ENCODE assay signal across 8 cellular contexts in the genomic region with DNA sequence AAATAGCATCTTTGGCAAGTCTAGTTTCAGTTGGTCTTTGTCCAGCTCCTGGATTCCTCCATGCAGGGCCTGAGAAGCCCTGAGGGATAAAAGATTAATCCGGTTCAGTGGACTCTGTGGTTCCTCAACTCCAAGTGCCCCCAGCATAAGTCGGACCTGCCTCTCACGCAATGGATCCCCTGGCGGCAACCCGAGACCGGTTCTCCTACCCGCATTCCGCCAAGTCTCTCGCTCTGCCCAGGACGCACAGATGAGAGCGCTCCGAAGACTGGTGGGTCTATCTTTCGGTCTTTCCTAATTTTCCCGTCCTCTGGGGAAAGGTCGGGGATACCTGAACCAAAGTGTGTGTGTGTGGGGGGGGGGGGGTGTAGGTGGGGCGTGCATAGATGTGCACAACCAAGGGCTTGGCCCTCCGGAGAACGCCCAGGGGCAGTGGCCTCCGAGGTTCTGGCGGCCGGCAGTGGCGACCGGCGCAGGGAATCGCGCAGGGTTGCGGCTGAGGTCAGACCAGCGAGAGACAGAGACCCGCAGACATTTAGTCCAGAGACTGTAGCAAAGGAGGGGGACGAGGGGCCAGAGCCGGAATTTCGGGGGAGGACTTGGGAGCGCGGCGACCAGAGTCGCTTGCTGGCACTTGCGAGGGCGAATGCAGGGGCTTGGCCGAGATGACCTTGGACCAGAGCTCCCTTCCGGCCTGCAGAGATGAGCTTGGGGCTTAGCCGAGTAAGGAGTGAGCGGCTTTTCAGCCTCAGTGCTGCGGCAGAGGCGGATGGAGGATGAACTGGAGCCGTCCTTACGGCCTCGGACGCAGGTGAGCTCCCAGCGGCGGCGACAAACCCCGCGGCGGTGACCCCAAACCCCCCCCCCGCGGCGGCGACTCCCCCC. TPM values are rescaled to one million over a fixed set of nuclear protein-coding genes. Genes with fewer than 3 reads are reported as not detected.
DNase-seq lines count a peak whose midpoint lies in the region; ATAC-seq, FAIRE-seq and TF ChIP-seq lines count a peak whose summit lies in the region.

No MANE protein-coding gene starts in this region.

- H4K20me1 ChIP-seq in BLaER1: no peaks in the 10 kb centered on the region

- H3K27ac ChIP-seq in BLaER1 (peak overlapping the region; percentile 91), small intestine (ENCODE audit: low read depth in 1 of 2, low read length in 1 of 2) (peak overlapping the region; percentile 6 to 93)

- peak overlapping the region; percentile 81 for H3K4me3 ChIP-seq in BLaER1
- peak overlapping the region; percentile 61 to 65 for H3K4me3 ChIP-seq in small intestine (ENCODE audit: low read depth in 1 of 2, low read length in 2 of 2)

- H3K27me3 ChIP-seq in BLaER1: no peaks in the 10 kb centered on the region
- H3K27me3 ChIP-seq in small intestine (ENCODE audit: control insufficient read depth in 2 of 2, insufficient read depth in 2 of 2, low read length in 2 of 2): no peaks in the 10 kb centered on the region

- DNase-seq in NCI-H82 (lab: John Stamatoyannopoulos, UW) (peak; percentile 85), MCF 10A (ENCODE audit: unreplicated experiment) (no peak), inferior parietal cortex (ENCODE audit: extremely low spot score) (peak; percentile 51), small intestine (peak; percentile 31), GDM1 (lab: John Stamatoyannopoulos, UW) (no peak)

- TF ChIP-seq CTCF in MCF 10A (IDR thresholded peaks at IDR 0.05; ENCODE audit: unreplicated experiment): no peak

- POLR2A ChIA-PET in MCF 10A (lab: Yijun Ruan, JAX): interaction anchor here (0.6 to 3.5 kb wide), 18 partner anchors 7 to 283 kb away, joined by 3 to 30 read pairs (median 3); a partner anchor contains a TSS

- intact Hi-C loops in MCF 10A (cut with micrococcal nuclease): no loop called here

- CTCF ChIA-PET in MCF 10A (lab: Yijun Ruan, JAX): interaction anchor here (0.8 to 4.3 kb wide), 6 partner anchors 8 to 332 kb away, joined by 3 to 29 read pairs (median 4); no protein-coding TSS in a partner anchor

- no peaks in the 10 kb centered on the region for H3K36me3 Mint-ChIP-seq in MCF 10A (ENCODE audit: insufficient read depth, unreplicated experiment)

- no peak for TF ChIP-seq POLR2A in GM18505 (IDR thresholded peaks at IDR 0.05; ENCODE audit: borderline replicate concordance, extremely low read depth, insufficient read depth, insufficient read length)

- H3K4me1 ChIP-seq in BLaER1: peaks cover 24% of the 10 kb centered on the region
- peaks cover 0 to 2% of the 10 kb centered on the region in 2 donors for H3K4me1 ChIP-seq in small intestine (ENCODE audit: control insufficient read depth in 2 of 2, insufficient read depth in 1 of 2, low read depth in 1 of 2, low read length in 1 of 2)

- peak; percentile 35 for ATAC-seq in GM18505 (IDR thresholded peaks at IDR 0.05; ENCODE audit: unreplicated experiment)
- peak; percentile 31 for ATAC-seq in HG02973 (IDR thresholded peaks at IDR 0.05; ENCODE audit: unreplicated experiment)

- 1 to 3% (median 2%) methylated on average over 48 to 58 of the region's 58 CpGs for WGBS in small intestine, 3 donors

- peak overlapping the region; percentile 89 for H3K9ac ChIP-seq in BLaER1

- H3K36me3 ChIP-seq in BLaER1 (no peaks in the 10 kb centered on the region), small intestine (ENCODE audit: control insufficient read depth in 2 of 2, insufficient read depth in 2 of 2, low read length in 2 of 2) (no peaks in the 10 kb centered on the region)

- H3K27me3 Mint-ChIP-seq in MCF 10A (ENCODE audit: insufficient read depth, unreplicated experiment): no peaks in the 10 kb centered on the region

- no TSS peak for BruUV-seq in MCF 10A (replicated peaks; lab: Mats Ljungman, UMichigan)

- H3K4me1 Mint-ChIP-seq in MCF 10A (ENCODE audit: insufficient read depth, unreplicated experiment): peaks cover 8% of the 10 kb centered on the region

- H3K4me3 Mint-ChIP-seq in MCF 10A (ENCODE audit: unreplicated experiment): peak overlapping the region; percentile 77

- H3K9me3 Mint-ChIP-seq in MCF 10A (ENCODE audit: unreplicated experiment): no peaks in the 10 kb centered on the region

- H3K4me2 ChIP-seq in BLaER1: peak overlapping the region; percentile 99

- no peak for FAIRE-seq in small intestine (lab: Jason Lieb, UNC)

- H3K9me3 ChIP-seq in BLaER1 (no peaks in the 10 kb centered on the region), small intestine (ENCODE audit: control insufficient read depth, low read depth) (no peaks in the 10 kb centered on the region)

- peak overlapping the region; percentile 57 for H3K27ac Mint-ChIP-seq in MCF 10A (ENCODE audit: low read depth, unreplicated experiment)

RNA-seq across cellular contexts. Expression of a gene that starts 0.7 kb away (rescaled TPM):
- 9.6 and 11.3 TPM in 2 replicates for total RNA-seq in MCF 10A (2022)
- polyA plus RNA-seq in small intestine: 1 to 10 TPM; 3.6 to 6.5 (median 5.4) TPM

RNA-seq across cellular contexts. Expression of a gene that starts 18.2 kb away (rescaled TPM):
- total RNA-seq in MCF 10A (2022): not detected in 2 replicates
- polyA plus RNA-seq in small intestine: 10 to 100 TPM in 2 of 3 donors, 1 to 10 TPM in 1; 2.0 to 33.0 (median 24.3) TPM

RNA-seq across cellular contexts. Expression of a gene that starts 37.2 kb away (rescaled TPM):
- total RNA-seq in MCF 10A (2022): 1,031 and 1,126 TPM in 2 replicates
- polyA plus RNA-seq in small intestine: 100 to 1,000 TPM; 335 to 743 (median 354) TPM

Comparison
In these comparisons a context has a peak if more than half of its experiments do, and no peak if none do; other contexts are left out.
1. DNase-seq: peak in NCI-H82 (single experiment), inferior parietal cortex (single experiment) and small intestine (single experiment); none in MCF 10A (single experiment) and GDM1 (single experiment).